Comparison of ENCODE assay signal across 23 cellular contexts in genomic region chr1:176252191-176252590, GRCh38.
"Had no signal": no experiment of that assay in that cellular context is flagged by ENCODE, and none has a peak within 500 bp of the region (broad histone marks: within the 10 kb centered on the region; RNA-seq: fewer than 3 reads in every experiment).

No MANE protein-coding gene starts in this region.

- H3K36me3 ChIP-seq: SJSA1 had no signal

- H3K9me3 ChIP-seq: SJSA1 had no signal

- H3K4me2 ChIP-seq: KMS-11 had no signal

- H3K27ac ChIP-seq: KMS-11, SJSA1, SK-N-MC had no signal

- H3K4me3 ChIP-seq: SJSA1, SK-N-MC had no signal

- H3K9ac ChIP-seq: KMS-11 had no signal

- H3K4me1 ChIP-seq: SJSA1 had no signal

- FAIRE-seq: HepG2, RCC 7860 had no signal

- DNase-seq: IMR-90, Kasumi-1, MM.1S, NCI-H1048, NCI-H1105, NCI-H1436 treated with DMSO at 0.1 percent for 48 hours, NCI-H1694, NCI-H187 treated with DMSO at 0.1 percent for 48 hours, NCI-H2029 treated with DMSO at 0.1 percent for 48 hours, NCI-H2107, NCI-H2227 treated with DMSO at 0.1 percent for 48 hours, NCI-H524, NCI-H526 treated with DMSO at 0.1 percent for 48 hours, NCI-H748 treated with DMSO at 0.1 percent for 48 hours, Right ventricle myocardium superior, RPMI8226, SIG-M5, T-helper 2 cell had no signal

- ATAC-seq: HepG2 had no signal

- H3K27me3 ChIP-seq: SJSA1 had no signal
